ENCODE assay signal across 17 cellular contexts in genomic region chr14:92392726-92393125, GRCh38.
"Had no signal": no experiment of that assay in that cellular context is flagged by ENCODE, and none has a peak within 500 bp of the region (broad histone marks: within the 10 kb centered on the region; RNA-seq: fewer than 3 reads in every experiment).

No MANE protein-coding gene starts in this region.

- H3K4me3 Mint-ChIP-seq: activated naive CD8-positive, alpha-beta T cell treated with anti-CD3 and anti-CD28 coated beads, Interleukin-2, amount 50 U/mL, for 24 hours; nephron progenitor cell had no signal

- H3K27me3 ChIP-seq: cardiac muscle cell, suprapubic skin, upper lobe of left lung had no signal

- H3K9me3 ChIP-seq: suprapubic skin, upper lobe of left lung had no signal

- H3K4me1 ChIP-seq: left ventricle myocardium inferior, suprapubic skin had no signal

- H3K4me3 ChIP-seq: cardiac muscle cell, heart right ventricle, left ventricle myocardium inferior, suprapubic skin, upper lobe of left lung had no signal

- H3K27ac Mint-ChIP-seq: activated naive CD8-positive, alpha-beta T cell treated with anti-CD3 and anti-CD28 coated beads, Interleukin-2, amount 50 U/mL, for 24 hours; nephron progenitor cell had no signal

- ATAC-seq: activated naive CD8-positive, alpha-beta T cell treated with anti-CD3 and anti-CD28 coated beads, Interleukin-2, amount 50 U/mL, for 24 hours; heart right ventricle; stimulated activated naive CD8-positive, alpha-beta T cell treated with anti-CD3 and anti-CD28 coated beads, Interleukin-15, Interleukin-2, amounts not matched to agents 100 U/mL and 50 U/mL, for 24 hours had no signal

- H3K36me3 ChIP-seq: cardiac muscle cell, heart right ventricle, left ventricle myocardium inferior, suprapubic skin, upper lobe of left lung had no signal

- H3K4me1 Mint-ChIP-seq: activated naive CD8-positive, alpha-beta T cell treated with anti-CD3 and anti-CD28 coated beads, Interleukin-2, amount 50 U/mL, for 24 hours had no signal

- H3K27me3 Mint-ChIP-seq: activated naive CD8-positive, alpha-beta T cell treated with anti-CD3 and anti-CD28 coated beads, Interleukin-2, amount 50 U/mL, for 24 hours had no signal

- H3K9me3 Mint-ChIP-seq: activated naive CD8-positive, alpha-beta T cell treated with anti-CD3 and anti-CD28 coated beads, Interleukin-2, amount 50 U/mL, for 24 hours; nephron progenitor cell had no signal

- FAIRE-seq: astrocyte, colon, frontal cortex, keratinocyte had no signal

- H3K27ac ChIP-seq: cardiac muscle cell, left ventricle myocardium inferior, suprapubic skin had no signal

- DNase-seq: activated CD4-positive, alpha-beta T cell treated with anti-CD3 and anti-CD28 coated beads, Interleukin-2, amount 50 U/mL, for 48 hours; activated CD4-positive, CD25-positive, alpha-beta regulatory T cell treated with anti-CD3 and anti-CD28 coated beads, Interleukin-2, amount 50 U/mL, for 72 hours; activated naive CD4-positive, alpha-beta T cell treated with Interleukin-2 at 50 U/mL for 16 hours; activated naive CD8-positive, alpha-beta T cell treated with anti-CD3 and anti-CD28 coated beads, Interleukin-2, amount 50 U/mL, for 24 hours; heart right ventricle; left ventricle myocardium inferior; mesenchymal stem cell; nephron progenitor cell; stimulated activated CD4-positive, alpha-beta T cell treated with anti-CD3 and anti-CD28 coated beads, Interleukin-2, amount 100 ng/mL, for 48 hours; stimulated activated naive CD8-positive, alpha-beta T cell treated with anti-CD3 and anti-CD28 coated beads, Interleukin-15, Interleukin-2, amounts not matched to agents 100 U/mL and 50 U/mL, for 24 hours; upper lobe of left lung had no signal
